ENCODE assay signal across 18 cellular contexts in genomic region chr3:123432832-123433523, GRCh38. TPM values are rescaled to one million over a fixed set of nuclear protein-coding genes. Genes with fewer than 3 reads are reported as not detected.
DNase-seq lines count a peak whose midpoint lies in the region; ATAC-seq lines count a peak whose summit lies in the region.
"Had no signal": no experiment of that assay in that cellular context is flagged by ENCODE, and none has a peak within 500 bp of the region (broad histone marks: within the 10 kb centered on the region; RNA-seq: fewer than 3 reads in every experiment).

No MANE protein-coding gene starts in this region.

- intact Hi-C loops in Right ventricle myocardium superior (cut with DNase I) = no loop called here
- intact Hi-C loops in aorta (cut with DNase I) = no loop called here

- DNase-seq in NCI-H510A treated with DMSO at 0.1 percent for 48 hours (lab: John Stamatoyannopoulos, UW) (peak; percentile 42), NCI-H510A (lab: John Stamatoyannopoulos, UW) (no peak), Right ventricle myocardium superior (no peak), pons (ENCODE audit: low spot score) (peak; percentile 17), aorta (no peak), AG08395 (ENCODE audit: low spot score) (no peak), SIG-M5 (lab: John Stamatoyannopoulos, UW) (no peak)
- DNase-seq: activated CD4-positive, alpha-beta memory T cell treated with anti-CD3 and anti-CD28 coated beads for 36 hours; activated T-cell treated with anti-CD3 and anti-CD28 coated beads for 4 hours; Calu3; GDM1; hippocampal formation; NCI-H82; thyroid gland had no signal

- H3K4me1 ChIP-seq in aorta (ENCODE audit: control insufficient read depth in 1 of 2, insufficient read depth in 2 of 2, low read length in 2 of 2) = peaks cover 1 to 3% of the 10 kb centered on the region in 2 donors

- H3K27me3 ChIP-seq in aorta (ENCODE audit: control insufficient read depth in 1 of 2, insufficient read depth in 2 of 2, low read length in 1 of 2) = no peaks in the 10 kb centered on the region
- H3K27me3 ChIP-seq: BLaER1, thyroid gland had no signal

- peak; percentile 82 for ATAC-seq in Right ventricle myocardium superior (ENCODE audit: poor library complexity)
- ATAC-seq in aorta (ENCODE audit: low FRiP score) = peak; percentile 49
- no peak for ATAC-seq in HG03108 (IDR thresholded peaks at IDR 0.05; ENCODE audit: unreplicated experiment)
- ATAC-seq: GM12878 had no signal

- H3K9me3 ChIP-seq in aorta (ENCODE audit: control insufficient read depth, low read length) = no peaks in the 10 kb centered on the region
- H3K9me3 ChIP-seq: BLaER1, thyroid gland had no signal

- no peaks in the 10 kb centered on the region for H3K36me3 ChIP-seq in aorta (ENCODE audit: control insufficient read depth in 1 of 2, insufficient read depth in 2 of 2, low read length in 1 of 2)
- H3K36me3 ChIP-seq: BLaER1, thyroid gland had no signal

- H3K4me3 ChIP-seq in aorta (ENCODE audit: low read length in 2 of 2) = no peak overlapping the region
- H3K4me3 ChIP-seq: BLaER1, GM12878, thyroid gland had no signal

- peak overlapping the region; percentile 51 to 93 for H3K27ac ChIP-seq in aorta (ENCODE audit: low read depth in 1 of 2, low read length in 2 of 2)
- H3K27ac ChIP-seq: BLaER1, thyroid gland had no signal

- WGBS in aorta, 2 donors = 14 to 16% methylated on average over 6 of the region's 6 CpGs

RNA-seq across cellular contexts. Expression of gene ADCY5, which starts 15.9 kb away (rescaled TPM):
- total RNA-seq in Right ventricle myocardium superior = 225 TPM
- total RNA-seq in aorta = 10 to 100 TPM; 65.5 to 72.7 TPM
- 10 to 100 TPM in 1 of 2 donors, 1 to 10 TPM in 1; 6.6 to 16.3 TPM for polyA plus RNA-seq in aorta
- total RNA-seq: activated CD4-positive, alpha-beta memory T cell treated with anti-CD3 and anti-CD28 coated beads for 36 hours; GM12878; T-helper 2 cell treated with Interferon-gamma antibody and Interleukin-4, amounts not matched to agents 100 ng/mL and 5 ng/mL, for 36 hours had no signal

Comparison
In these comparisons a context has a peak if more than half of its experiments do, and no peak if none do; other contexts are left out.
1. DNase-seq: peak in NCI-H510A treated with DMSO at 0.1 percent for 48 hours (single experiment) and pons (single experiment); none in NCI-H510A (single experiment), Right ventricle myocardium superior (single experiment), aorta (0 of 2), AG08395 (single experiment) and SIG-M5 (single experiment).